1 cellular context compared by ENCODE assay signal in the genomic region with DNA sequence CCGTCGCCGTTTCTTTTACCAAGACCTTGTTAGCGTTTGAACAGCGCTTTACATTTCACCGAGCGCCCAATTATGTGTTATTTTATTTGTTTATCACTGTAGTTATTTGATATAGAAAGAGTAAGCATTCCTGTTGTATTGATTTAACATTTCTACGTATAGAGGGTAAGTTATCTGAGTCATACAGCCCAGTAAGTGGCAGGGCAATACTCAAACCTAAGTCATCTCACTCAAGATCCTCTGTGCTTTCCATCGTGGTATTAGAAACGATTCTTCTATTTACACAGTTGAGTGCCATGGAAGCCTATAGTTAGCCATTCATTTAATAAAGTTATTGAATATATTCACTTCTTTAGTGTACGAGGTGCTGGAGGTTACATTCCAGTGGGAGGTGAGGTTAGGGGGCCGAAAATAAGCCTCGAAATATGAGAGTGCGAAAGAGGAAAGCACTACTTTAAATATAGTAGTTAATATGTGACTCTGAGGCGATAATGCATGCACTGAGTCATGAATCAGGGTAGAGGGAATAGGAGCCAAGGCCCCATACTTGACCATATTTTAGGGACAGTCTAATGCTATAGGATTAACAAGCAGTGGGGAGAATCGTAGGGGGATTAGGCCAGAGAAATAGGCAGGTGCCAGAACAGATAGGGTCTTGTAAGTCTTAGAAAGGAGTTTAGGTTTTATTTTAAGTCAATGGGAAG.
TF ChIP-seq lines count a peak whose summit lies in the region.

No MANE protein-coding gene starts in this region.

TF ChIP-seq in GM23338, 12 proteins besides CTCF, POLR2A, EP300 and RAD21 (continued from another document):
- TF ChIP-seq, protein P1, sequence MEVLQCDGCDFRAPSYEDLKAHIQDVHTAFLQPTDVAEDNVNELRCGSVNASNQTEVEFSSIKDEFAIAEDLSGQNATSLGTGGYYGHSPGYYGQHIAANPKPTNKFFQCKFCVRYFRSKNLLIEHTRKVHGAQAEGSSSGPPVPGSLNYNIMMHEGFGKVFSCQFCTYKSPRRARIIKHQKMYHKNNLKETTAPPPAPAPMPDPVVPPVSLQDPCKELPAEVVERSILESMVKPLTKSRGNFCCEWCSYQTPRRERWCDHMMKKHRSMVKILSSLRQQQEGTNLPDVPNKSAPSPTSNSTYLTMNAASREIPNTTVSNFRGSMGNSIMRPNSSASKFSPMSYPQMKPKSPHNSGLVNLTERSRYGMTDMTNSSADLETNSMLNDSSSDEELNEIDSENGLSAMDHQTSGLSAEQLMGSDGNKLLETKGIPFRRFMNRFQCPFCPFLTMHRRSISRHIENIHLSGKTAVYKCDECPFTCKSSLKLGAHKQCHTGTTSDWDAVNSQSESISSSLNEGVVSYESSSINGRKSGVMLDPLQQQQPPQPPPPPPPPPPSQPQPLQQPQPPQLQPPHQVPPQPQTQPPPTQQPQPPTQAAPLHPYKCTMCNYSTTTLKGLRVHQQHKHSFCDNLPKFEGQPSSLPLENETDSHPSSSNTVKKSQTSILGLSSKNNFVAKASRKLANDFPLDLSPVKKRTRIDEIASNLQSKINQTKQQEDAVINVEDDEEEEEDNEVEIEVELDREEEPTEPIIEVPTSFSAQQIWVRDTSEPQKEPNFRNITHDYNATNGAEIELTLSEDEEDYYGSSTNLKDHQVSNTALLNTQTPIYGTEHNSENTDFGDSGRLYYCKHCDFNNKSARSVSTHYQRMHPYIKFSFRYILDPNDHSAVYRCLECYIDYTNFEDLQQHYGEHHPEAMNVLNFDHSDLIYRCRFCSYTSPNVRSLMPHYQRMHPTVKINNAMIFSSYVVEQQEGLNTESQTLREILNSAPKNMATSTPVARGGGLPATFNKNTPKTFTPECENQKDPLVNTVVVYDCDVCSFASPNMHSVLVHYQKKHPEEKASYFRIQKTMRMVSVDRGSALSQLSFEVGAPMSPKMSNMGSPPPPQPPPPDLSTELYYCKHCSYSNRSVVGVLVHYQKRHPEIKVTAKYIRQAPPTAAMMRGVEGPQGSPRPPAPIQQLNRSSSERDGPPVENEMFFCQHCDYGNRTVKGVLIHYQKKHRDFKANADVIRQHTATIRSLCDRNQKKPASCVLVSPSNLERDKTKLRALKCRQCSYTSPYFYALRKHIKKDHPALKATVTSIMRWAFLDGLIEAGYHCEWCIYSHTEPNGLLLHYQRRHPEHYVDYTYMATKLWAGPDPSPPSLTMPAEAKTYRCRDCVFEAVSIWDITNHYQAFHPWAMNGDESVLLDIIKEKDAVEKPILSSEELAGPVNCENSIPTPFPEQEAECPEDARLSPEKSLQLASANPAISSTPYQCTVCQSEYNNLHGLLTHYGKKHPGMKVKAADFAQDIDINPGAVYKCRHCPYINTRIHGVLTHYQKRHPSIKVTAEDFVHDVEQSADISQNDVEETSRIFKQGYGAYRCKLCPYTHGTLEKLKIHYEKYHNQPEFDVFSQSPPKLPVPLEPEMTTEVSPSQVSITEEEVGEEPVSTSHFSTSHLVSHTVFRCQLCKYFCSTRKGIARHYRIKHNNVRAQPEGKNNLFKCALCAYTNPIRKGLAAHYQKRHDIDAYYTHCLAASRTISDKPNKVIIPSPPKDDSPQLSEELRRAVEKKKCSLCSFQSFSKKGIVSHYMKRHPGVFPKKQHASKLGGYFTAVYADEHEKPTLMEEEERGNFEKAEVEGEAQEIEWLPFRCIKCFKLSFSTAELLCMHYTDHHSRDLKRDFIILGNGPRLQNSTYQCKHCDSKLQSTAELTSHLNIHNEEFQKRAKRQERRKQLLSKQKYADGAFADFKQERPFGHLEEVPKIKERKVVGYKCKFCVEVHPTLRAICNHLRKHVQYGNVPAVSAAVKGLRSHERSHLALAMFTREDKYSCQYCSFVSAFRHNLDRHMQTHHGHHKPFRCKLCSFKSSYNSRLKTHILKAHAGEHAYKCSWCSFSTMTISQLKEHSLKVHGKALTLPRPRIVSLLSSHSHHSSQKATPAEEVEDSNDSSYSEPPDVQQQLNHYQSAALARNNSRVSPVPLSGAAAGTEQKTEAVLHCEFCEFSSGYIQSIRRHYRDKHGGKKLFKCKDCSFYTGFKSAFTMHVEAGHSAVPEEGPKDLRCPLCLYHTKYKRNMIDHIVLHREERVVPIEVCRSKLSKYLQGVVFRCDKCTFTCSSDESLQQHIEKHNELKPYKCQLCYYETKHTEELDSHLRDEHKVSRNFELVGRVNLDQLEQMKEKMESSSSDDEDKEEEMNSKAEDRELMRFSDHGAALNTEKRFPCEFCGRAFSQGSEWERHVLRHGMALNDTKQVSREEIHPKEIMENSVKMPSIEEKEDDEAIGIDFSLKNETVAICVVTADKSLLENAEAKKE (CRISPR knock-in tag; IDR thresholded peaks at IDR 0.05) = no peak
TF ChIP-seq in GM23338: peak in this region for 0.
